In genomic region chr12:76878899-76879709, GRCh38 we compare ENCODE assay signal across 8 cellular contexts. TPM values are rescaled to one million over a fixed set of nuclear protein-coding genes. Genes with fewer than 3 reads are reported as not detected.
DNase-seq lines count a peak whose midpoint lies in the region; ATAC-seq and TF ChIP-seq lines count a peak whose summit lies in the region.

CSRP2 (minus strand) TSS chr12:76879019; CDS start chr12:76866260, 12,759 bp downstream.

- H3K27ac Mint-ChIP-seq in neural crest cell (ENCODE audit: unreplicated experiment): peak within 1 kb of the TSS; percentile 94

- no peaks in the 10 kb centered on the region for H3K9me3 ChIP-seq in Karpas-422 (ENCODE audit: low read length)

- POLR2A ChIA-PET in RWPE1 (lab: Yijun Ruan, JAX; ENCODE audit: low non-redundant PET): no interaction called here

- H3K9me2 ChIP-seq in Karpas-422 (replicated peaks; ENCODE audit: insufficient read depth, low read length): no peaks in the 10 kb centered on the region

- peak within 1 kb of the TSS; percentile 98 for H3K4me3 Mint-ChIP-seq in neural crest cell

- peak within 1 kb of the TSS; percentile 57 for H3K9ac ChIP-seq in Karpas-422 (ENCODE audit: low read length)

- no peaks in the 10 kb centered on the region for H3K9me3 Mint-ChIP-seq in neural crest cell

- peak within 1 kb of the TSS; percentile 66 for H3K4me3 ChIP-seq in Karpas-422 (ENCODE audit: low read length)

- H4K20me1 ChIP-seq in Karpas-422 (ENCODE audit: insufficient read depth, low read depth, low read length): no peaks in the 10 kb centered on the region

- TF ChIP-seq CTCF in RWPE1 (conservative IDR thresholded peaks at IDR 0.05; ENCODE audit: low read depth): peak; percentile 26; the same call in 1 of the 2 replicates
- peak; percentile 57 for TF ChIP-seq CTCF in neural crest cell (conservative IDR thresholded peaks at IDR 0.05)
- TF ChIP-seq CTCF in subcutaneous adipose tissue (IDR thresholded peaks at IDR 0.05; ENCODE audit: low read depth): no peak

- H3K27ac ChIP-seq in Karpas-422 (ENCODE audit: low read length): no peak within 1 kb of the TSS
- peak within 1 kb of the TSS; percentile 78 for H3K27ac ChIP-seq in RWPE1

- peak; percentile 93 for DNase-seq in Daoy (ENCODE audit: low read depth)
- DNase-seq in Karpas-422: peak; percentile 68
- peak; percentile 89 for DNase-seq in RWPE1 (ENCODE audit: low spot score)
- DNase-seq in activated gamma-delta T cell treated with anti-CD3 and anti-CD28 coated beads, Interleukin-2, amount 50 U/mL, for 16 hours (ENCODE audit: low read depth): peak; percentile 27
- DNase-seq in foreskin melanocyte: peak; percentile 60
- peak; percentile 84 for DNase-seq in neural crest cell (ENCODE audit: low read depth, low spot score)

- H2AFZ ChIP-seq in Karpas-422 (ENCODE audit: low read length): peak within 1 kb of the TSS; percentile 65

- peaks cover 34% of the 10 kb centered on the region for H3K27me3 Mint-ChIP-seq in neural crest cell (ENCODE audit: low read depth)

- H3K79me2 ChIP-seq in Karpas-422 (ENCODE audit: low read length): no peaks in the 10 kb centered on the region

- H3K4me1 Mint-ChIP-seq in neural crest cell: peaks cover 24% of the 10 kb centered on the region

- H3K36me3 ChIP-seq in Karpas-422 (ENCODE audit: insufficient read depth, low read length): no peaks in the 10 kb centered on the region

- peaks cover 14% of the 10 kb centered on the region for H3K4me1 ChIP-seq in Karpas-422 (ENCODE audit: low read length)

- H3K36me3 Mint-ChIP-seq in neural crest cell (ENCODE audit: low read depth): no peaks in the 10 kb centered on the region

- H3K27me3 ChIP-seq in Karpas-422 (ENCODE audit: low read length): no peaks in the 10 kb centered on the region

- CTCF ChIA-PET in RWPE1 (lab: Yijun Ruan, JAX): interaction anchor here (1.2 kb wide), 2 partner anchors 132 kb away, joined by 3 read pairs; no protein-coding TSS in a partner anchor

- peak within 1 kb of the TSS; percentile 77 for H3K4me2 ChIP-seq in Karpas-422 (ENCODE audit: low read depth, low read length, poor library complexity, severe bottlenecking)

- peak; percentile 90 for ATAC-seq in GM21786 (IDR thresholded peaks at IDR 0.05; ENCODE audit: unreplicated experiment)

RNA-seq across cellular contexts. Expression of gene CSRP2, which starts in this region (rescaled TPM):
- 74.6 and 90.0 TPM in 2 replicates for total RNA-seq in Daoy (2014; rRNA removed; shearing (Covaris generic))
- not detected in 2 replicates for total RNA-seq in Karpas-422 (2014; rRNA removed; shearing (Covaris generic); ENCODE audit: low replicate concordance)
- 76.4 and 80.8 TPM in 2 replicates for total RNA-seq in neural crest cell
- 10 to 100 TPM; 14.8 to 95.6 (median 24.7) TPM for total RNA-seq in subcutaneous adipose tissue

Comparison
In these comparisons a context has a peak if more than half of its experiments do, and no peak if none do; other contexts are left out.
1. RNA of gene CSRP2 (total RNA-seq): 76.4 to 80.8 TPM in neural crest cell, 74.6 to 90.0 TPM in Daoy and 14.8 to 95.6 TPM in subcutaneous adipose tissue; not detected in Karpas-422; every median in the first group is over 10 times any median in the second.
2. Peak in DNase-seq, H3K4me3 ChIP-seq, H3K9ac ChIP-seq and H3K4me2 ChIP-seq in Karpas-422; RNA of the gene not detected or under 1 TPM.
3. DNase-seq: peak in every context shown above with its lines; median percentile 93 in Daoy; 89 in RWPE1; 84 in neural crest cell; 68 in Karpas-422; 60 in foreskin melanocyte; 27 in activated gamma-delta T cell treated with anti-CD3 and anti-CD28 coated beads, Interleukin-2, amount 50 U/mL, for 16 hours.